ENCODE assay signal across 8 cellular contexts in the genomic region with DNA sequence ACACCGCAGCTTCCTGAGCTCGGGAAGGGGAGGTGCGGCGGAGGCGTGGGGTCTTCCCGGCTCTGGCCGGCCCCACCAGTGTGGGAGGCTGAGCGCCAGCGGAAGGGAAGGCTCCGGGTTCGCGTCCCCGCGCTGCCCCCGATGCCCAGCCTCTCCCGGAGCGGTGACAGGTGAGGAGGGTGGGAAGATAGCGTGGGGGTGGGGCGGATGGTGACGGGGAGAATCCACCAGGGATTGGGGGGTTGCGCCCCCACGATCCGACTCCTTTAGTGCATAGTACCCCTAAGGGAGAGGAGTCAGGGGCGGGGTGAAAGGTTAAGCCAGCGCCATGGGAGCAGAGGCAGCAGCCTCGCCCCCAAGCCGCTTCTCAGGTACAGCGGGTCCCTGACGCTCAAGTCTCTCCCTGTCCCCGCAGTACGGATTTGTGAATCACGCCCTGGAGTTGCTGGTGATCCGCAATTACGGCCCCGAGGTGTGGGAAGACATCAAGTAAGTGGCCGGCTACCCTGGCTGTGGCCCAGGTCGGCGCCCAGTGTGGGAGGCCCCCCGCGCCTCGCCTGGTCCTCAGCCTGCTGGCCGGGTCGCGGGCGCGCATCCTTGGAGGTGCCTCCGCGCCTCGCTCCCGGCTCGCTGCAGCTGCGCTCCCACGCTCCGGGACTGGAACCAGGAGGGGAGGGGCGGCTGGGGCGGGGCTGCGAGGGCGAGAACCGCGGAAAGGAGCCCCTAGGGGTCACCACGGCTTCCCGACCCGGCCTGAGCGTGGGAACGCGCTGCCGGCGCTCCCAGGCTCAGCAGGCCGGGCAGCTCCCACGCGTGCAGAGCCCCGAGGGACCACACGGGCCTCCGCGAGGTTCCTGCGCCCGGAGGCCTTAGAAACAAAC. TPM values are rescaled to one million over a fixed set of nuclear protein-coding genes. Genes with fewer than 3 reads are reported as not detected.
A peak's percentile ranks its signal among the peaks of the same experiment; 100 is the strongest.
DNase-seq lines count a peak whose midpoint lies in the region; ATAC-seq and TF ChIP-seq lines count a peak whose summit lies in the region.

No MANE protein-coding gene starts in this region.

- H3K36me3 ChIP-seq in DND-41 (ENCODE audit: insufficient read depth, low read length) (peaks cover 6% of the 10 kb centered on the region), rectal smooth muscle tissue (ENCODE audit: control insufficient read depth, insufficient read depth, low read length) (no peaks in the 10 kb centered on the region)

- H2AFZ ChIP-seq in DND-41 (ENCODE audit: low read depth, low read length): peak overlapping the region; percentile 97

- no peaks in the 10 kb centered on the region for H4K20me1 ChIP-seq in DND-41 (ENCODE audit: insufficient read depth, low read length)

- ATAC-seq in DND-41 (ENCODE audit: insufficient read depth, low read depth) (peak; percentile 31; the same call in 2 of the 3 replicates), GM21390 (IDR thresholded peaks at IDR 0.05; ENCODE audit: unreplicated experiment) (peak; percentile 20), HG03457 (IDR thresholded peaks at IDR 0.05; ENCODE audit: unreplicated experiment) (no peak)

- H3K4me3 ChIP-seq in DND-41 (ENCODE audit: low read depth in 1 of 2, low read length in 2 of 2) (peak overlapping the region; percentile 77 to 91), rectal smooth muscle tissue (ENCODE audit: low read length) (peak overlapping the region; percentile 82)

- no peaks in the 10 kb centered on the region for H3K9me3 ChIP-seq in DND-41 (ENCODE audit: insufficient read depth, low read length, severe bottlenecking)

- H3K27me3 ChIP-seq in DND-41 (ENCODE audit: insufficient read depth, low read length, poor library complexity): no peaks in the 10 kb centered on the region
- no peaks in the 10 kb centered on the region for H3K27me3 ChIP-seq in rectal smooth muscle tissue (ENCODE audit: control insufficient read depth, insufficient read depth, low read length)

- H3K9ac ChIP-seq in DND-41 (ENCODE audit: low read depth, low read length): peak overlapping the region; percentile 95
- peak overlapping the region; percentile 77 for H3K9ac ChIP-seq in rectal smooth muscle tissue (ENCODE audit: low read length)

- DNase-seq in DND-41: no peak
- peak; percentile 8 for DNase-seq in LHCN-M2 (ENCODE audit: low read depth)
- DNase-seq in hypothalamus (lab: John Stamatoyannopoulos, UW): peak in 45 of 51 donors; percentile 7 to 78 (median 35)
- no peak for DNase-seq in NCI-H1436 treated with DMSO at 0.1 percent for 48 hours (lab: John Stamatoyannopoulos, UW)

- H3K4me1 ChIP-seq in DND-41 (ENCODE audit: insufficient read depth, low read length): peaks cover 27% of the 10 kb centered on the region
- H3K4me1 ChIP-seq in rectal smooth muscle tissue (ENCODE audit: control insufficient read depth, insufficient read depth, low read length): peaks cover 9% of the 10 kb centered on the region

- TF ChIP-seq CTCF in DND-41 (IDR thresholded peaks at IDR 0.05; ENCODE audit: borderline replicate concordance, extremely low read depth, low read length, poor library complexity, severe bottlenecking): no peak

- H3K79me2 ChIP-seq in DND-41 (ENCODE audit: insufficient read depth, low read length): peaks cover 14% of the 10 kb centered on the region

- H3K27ac ChIP-seq in DND-41 (ENCODE audit: low read length) (peak overlapping the region; percentile 78), angular gyrus (ENCODE audit: low read depth, low read length) (peak overlapping the region; percentile 96), rectal smooth muscle tissue (ENCODE audit: low read depth, low read length) (peak overlapping the region; percentile 90)

- peak overlapping the region; percentile 84 for H3K4me2 ChIP-seq in DND-41 (ENCODE audit: insufficient read depth, low read length)

RNA-seq across cellular contexts. Expression of a gene that starts 0.8 kb away (rescaled TPM):
- total RNA-seq in LHCN-M2 (2014; rRNA removed): 2.3 and 3.4 TPM in 2 replicates
- 1.4 TPM for polyA plus RNA-seq in LHCN-M2 (2012)

Comparison
In these comparisons a context has a peak if more than half of its experiments do, and no peak if none do; other contexts are left out.
1. DNase-seq: peak in LHCN-M2 (single experiment) and hypothalamus (45 of 51); none in DND-41 (single experiment) and NCI-H1436 treated with DMSO at 0.1 percent for 48 hours (single experiment).
2. Peak in every context shown above with its lines, with median percentiles within 50 percentile points of each other: H3K27ac ChIP-seq.